In genomic region chr12:71439613-71440392, GRCh38 we compare ENCODE assay signal across 2 cellular contexts.
TF ChIP-seq lines count a peak whose summit lies in the region.

Gene LGR5 (plus strand): TSS chr12:71439798. CDS start chr12:71440081, 283 bp downstream.

TF ChIP-seq in SK-N-SH treated with all-trans-retinoic acid at 6 μM for 48 hours, 23 proteins besides CTCF, POLR2A, EP300 and RAD21 (continued from another document):
- TF ChIP-seq CREB5 (CRISPR knock-in tag; IDR thresholded peaks at IDR 0.05; ENCODE audit: low read depth) = no peak
- TF ChIP-seq ZFP3 (CRISPR knock-in tag; IDR thresholded peaks at IDR 0.05) = no peak
- no peak for TF ChIP-seq ZFP30 (CRISPR knock-in tag; IDR thresholded peaks at IDR 0.05)
- TF ChIP-seq ZC3H10 (CRISPR knock-in tag; IDR thresholded peaks at IDR 0.05) = no peak
- TF ChIP-seq CSRNP3 (CRISPR knock-in tag; IDR thresholded peaks at IDR 0.05) = no peak
- no peak for TF ChIP-seq GLIS3 (CRISPR knock-in tag; IDR thresholded peaks at IDR 0.05)
- TF ChIP-seq OSR1 (CRISPR knock-in tag; IDR thresholded peaks at IDR 0.05) = no peak

TF ChIP-seq in H1, 55 proteins besides CTCF, POLR2A, EP300 and RAD21 (continued from another document):
- TF ChIP-seq RNF2 (IDR thresholded peaks at IDR 0.05; ENCODE audit: borderline replicate concordance, low read depth, low read length, missing control alignments, poor library complexity, severe bottlenecking) (no peak), RFX5 (IDR thresholded peaks at IDR 0.05; ENCODE audit: borderline replicate concordance, low read depth, low read length) (no peak), CHD7 (IDR thresholded peaks at IDR 0.05; ENCODE audit: insufficient replicate concordance, low read length) (no peak), KDM1A (IDR thresholded peaks at IDR 0.05; ENCODE audit: borderline replicate concordance, low read length) (no peak), SIX5 (IDR thresholded peaks at IDR 0.05; ENCODE audit: low read depth, low read length) (no peak), SUZ12 (IDR thresholded peaks at IDR 0.05; ENCODE audit: low read length) (peak; percentile 89), CEBPB (IDR thresholded peaks at IDR 0.05; ENCODE audit: low read depth, low read length) (no peak), SRF (IDR thresholded peaks at IDR 0.05; ENCODE audit: low read depth, low read length) (no peak), EZH2 (IDR thresholded peaks at IDR 0.05; ENCODE audit: low read depth, low read length, severe bottlenecking) (peak; percentile 84), SP2 (IDR thresholded peaks at IDR 0.05; ENCODE audit: low read length) (no peak), CBX8 (IDR thresholded peaks at IDR 0.05; ENCODE audit: borderline replicate concordance, low read depth, low read length) (no peak), CHD1 (IDR thresholded peaks at IDR 0.05; ENCODE audit: low read depth, low read length) (no peak), NRF1 (IDR thresholded peaks at IDR 0.05; ENCODE audit: low read depth, low read length) (no peak), ATF3 (IDR thresholded peaks at IDR 0.05; ENCODE audit: insufficient read depth, low read depth, low read length) (no peak), TAF1 (IDR thresholded peaks at IDR 0.05; ENCODE audit: low read depth, low read length) (peak; percentile 55; the same call in 1 of the 2 replicates), KDM4A (IDR thresholded peaks at IDR 0.05; ENCODE audit: low read depth, low read length, severe bottlenecking) (peak; percentile 86), E2F6 (IDR thresholded peaks at IDR 0.05) (peak; percentile 19; the same call in 1 of the 2 replicates), RBBP5 (IDR thresholded peaks at IDR 0.05; ENCODE audit: borderline replicate concordance, low read depth, low read length) (peak; percentile 88; the same call in 1 of the 2 replicates), YY1 (IDR thresholded peaks at IDR 0.05; ENCODE audit: low read depth, low read length) (no peak), NANOG (IDR thresholded peaks at IDR 0.05; ENCODE audit: insufficient read depth, low read depth, low read length, poor library complexity, severe bottlenecking) (no peak), CREB1 (IDR thresholded peaks at IDR 0.05) (peak; percentile 80), ASH2L (IDR thresholded peaks at IDR 0.05; ENCODE audit: low read length) (no peak)
